In genomic region chr5:69032009-69032408, GRCh38 we compare ENCODE assay signal across 20 cellular contexts.
DNase-seq lines count a peak whose midpoint lies in the region; ATAC-seq and TF ChIP-seq lines count a peak whose summit lies in the region.
"Had no signal": no experiment of that assay in that cellular context is flagged by ENCODE, and none has a peak within 500 bp of the region (broad histone marks: within the 10 kb centered on the region; RNA-seq: fewer than 3 reads in every experiment).

No MANE protein-coding gene starts in this region.

- H3K9me3 Mint-ChIP-seq in WTC11: no peaks in the 10 kb centered on the region
- H3K9me3 Mint-ChIP-seq: activated naive CD8-positive, alpha-beta T cell treated with anti-CD3 and anti-CD28 coated beads, Interleukin-2, amount 50 U/mL, for 24 hours; CD8-positive, alpha-beta memory T cell; central memory CD8-positive, alpha-beta T cell; natural killer cell treated with Interleukin-12 subunit alpha and Interleukin-12 subunit beta and Interleukin-15 and Interleukin-18, amount 100 ng/mL, for 72 hours; stimulated activated naive CD8-positive, alpha-beta T cell treated with anti-CD3 and anti-CD28 coated beads, Interleukin-15, Interleukin-2, amounts not matched to agents 100 ng/mL and 50 ng/mL, for 24 hours had no signal

- no peaks in the 10 kb centered on the region for H4K20me1 ChIP-seq in SK-N-SH (ENCODE audit: insufficient read depth)
- no peaks in the 10 kb centered on the region for H4K20me1 ChIP-seq in Karpas-422 (ENCODE audit: insufficient read depth, low read depth, low read length)

- no peak overlapping the region for H3K4me3 Mint-ChIP-seq in WTC11
- H3K4me3 Mint-ChIP-seq: activated naive CD8-positive, alpha-beta T cell treated with anti-CD3 and anti-CD28 coated beads, Interleukin-2, amount 50 U/mL, for 24 hours; CD8-positive, alpha-beta memory T cell; central memory CD8-positive, alpha-beta T cell; natural killer cell treated with Interleukin-12 subunit alpha and Interleukin-12 subunit beta and Interleukin-15 and Interleukin-18, amount 100 ng/mL, for 72 hours; stimulated activated naive CD8-positive, alpha-beta T cell treated with anti-CD3 and anti-CD28 coated beads, Interleukin-15, Interleukin-2, amounts not matched to agents 100 ng/mL and 50 ng/mL, for 24 hours had no signal

- no peaks in the 10 kb centered on the region for H3K79me2 ChIP-seq in SK-N-SH (ENCODE audit: insufficient read depth)
- no peaks in the 10 kb centered on the region for H3K79me2 ChIP-seq in Karpas-422 (ENCODE audit: low read length)

- POLR2A ChIA-PET in SK-N-SH (lab: Yijun Ruan, JAX) (no interaction called here), WTC11 (lab: Charles Lee) (no interaction called here)

- DNase-seq in SK-N-SH (no peak), Karpas-422 (peak; percentile 48), WTC11 (ENCODE audit: low spot score) (no peak), iPS-NIHi7 (ENCODE audit: extremely low spot score) (peak; percentile 27), pons (ENCODE audit: low spot score) (no peak), SHP77 treated with DMSO at 0.1 percent for 48 hours (lab: John Stamatoyannopoulos, UW) (no peak), germinal center (ENCODE audit: low spot score) (no peak)
- DNase-seq: ACHN; activated CD4-positive, alpha-beta T cell treated with anti-CD3 and anti-CD28 coated beads, Interleukin-2, amount 50 U/mL, for 1 hour; activated naive CD8-positive, alpha-beta T cell treated with anti-CD3 and anti-CD28 coated beads, Interleukin-2, amount 50 U/mL, for 24 hours; activated T-cell treated with anti-CD3 and anti-CD28 coated beads, Interleukin-2, amount 50 U/mL, for 48 hours; CD8-positive, alpha-beta memory T cell; SIG-M5; T-helper 9 cell; uterus had no signal

- ATAC-seq in SK-N-SH treated with all-trans-retinoic acid at 6 μM for 48 hours: peak; percentile 65
- peak; percentile 81 for ATAC-seq in WTC11
- ATAC-seq: activated naive CD8-positive, alpha-beta T cell treated with anti-CD3 and anti-CD28 coated beads, Interleukin-2, amount 50 U/mL, for 24 hours; gastroesophageal sphincter had no signal

- no peaks in the 10 kb centered on the region for H3K9me2 ChIP-seq in SK-N-SH
- no peaks in the 10 kb centered on the region for H3K9me2 ChIP-seq in Karpas-422 (replicated peaks; ENCODE audit: insufficient read depth, low read length)

- no peak for TF ChIP-seq EP300 in SK-N-SH (IDR thresholded peaks at IDR 0.05; ENCODE audit: borderline replicate concordance in 1 of 2, low read depth in 1 of 2, low read length in 1 of 2)

- H3K27me3 ChIP-seq in SK-N-SH (ENCODE audit: insufficient read depth): no peaks in the 10 kb centered on the region; the same call in 1 of the 2 replicates
- H3K27me3 ChIP-seq in Karpas-422 (ENCODE audit: low read length): no peaks in the 10 kb centered on the region
- H3K27me3 ChIP-seq: gastroesophageal sphincter, uterus had no signal

- H3K36me3 ChIP-seq in SK-N-SH (replicated peaks in 1 of 2; ENCODE audit: control insufficient read depth in 1 of 2, insufficient read depth in 2 of 2, low read length in 1 of 2): no peaks in the 10 kb centered on the region
- H3K36me3 ChIP-seq in Karpas-422 (ENCODE audit: insufficient read depth, low read length): no peaks in the 10 kb centered on the region
- H3K36me3 ChIP-seq: gastroesophageal sphincter, uterus had no signal

- no peaks in the 10 kb centered on the region for H3K4me1 Mint-ChIP-seq in WTC11
- H3K4me1 Mint-ChIP-seq: activated naive CD8-positive, alpha-beta T cell treated with anti-CD3 and anti-CD28 coated beads, Interleukin-2, amount 50 U/mL, for 24 hours; CD8-positive, alpha-beta memory T cell; central memory CD8-positive, alpha-beta T cell had no signal

- no peak overlapping the region for H3K9ac ChIP-seq in SK-N-SH
- no peak overlapping the region for H3K9ac ChIP-seq in Karpas-422 (ENCODE audit: low read length)

- TF ChIP-seq CTCF in SK-N-SH (IDR thresholded peaks at IDR 0.05) (no peak), WTC11 (IDR thresholded peaks at IDR 0.05) (no peak)

- TF ChIP-seq RAD21 in SK-N-SH (IDR thresholded peaks at IDR 0.05; ENCODE audit: low read length): no peak

- no peaks in the 10 kb centered on the region for H3K9me3 ChIP-seq in SK-N-SH
- H3K9me3 ChIP-seq in Karpas-422 (ENCODE audit: low read length): no peaks in the 10 kb centered on the region
- H3K9me3 ChIP-seq: gastroesophageal sphincter, uterus had no signal

- CTCF ChIA-PET in SK-N-SH (lab: Yijun Ruan, JAX): interaction anchor here (1.7 to 14.0 kb wide), 4 partner anchors 15 to 746 kb away, joined by 3 to 262 read pairs (median 11); partner anchors contain the start of gene SLC30A5
- CTCF ChIA-PET in WTC11 (lab: Charles Lee): interaction anchor here (0.6 to 1.8 kb wide), 6 partner anchors 8 to 694 kb away, joined by 3 to 11 read pairs (median 4); partner anchors contain the start of gene SLC30A5

- H3K27ac Mint-ChIP-seq in WTC11: no peak overlapping the region
- H3K27ac Mint-ChIP-seq: activated naive CD8-positive, alpha-beta T cell treated with anti-CD3 and anti-CD28 coated beads, Interleukin-2, amount 50 U/mL, for 24 hours; CD8-positive, alpha-beta memory T cell; natural killer cell treated with Interleukin-12 subunit alpha and Interleukin-12 subunit beta and Interleukin-15 and Interleukin-18, amount 100 ng/mL, for 72 hours; stimulated activated naive CD8-positive, alpha-beta T cell treated with anti-CD3 and anti-CD28 coated beads, Interleukin-15, Interleukin-2, amounts not matched to agents 100 ng/mL and 50 ng/mL, for 24 hours had no signal

- H2AFZ ChIP-seq in SK-N-SH (ENCODE audit: low read depth) (no peak overlapping the region), Karpas-422 (ENCODE audit: low read length) (no peak overlapping the region)

- H3K36me3 Mint-ChIP-seq in WTC11: no peaks in the 10 kb centered on the region
- H3K36me3 Mint-ChIP-seq: natural killer cell treated with Interleukin-12 subunit alpha and Interleukin-12 subunit beta and Interleukin-15 and Interleukin-18, amount 100 ng/mL, for 72 hours had no signal

- 76% methylated on average over 3 of the region's 3 CpGs for WGBS in SK-N-SH (ENCODE audit: low lambda C conversion rate)

- H3K27me3 Mint-ChIP-seq in WTC11 (ENCODE audit: low read depth): no peaks in the 10 kb centered on the region; the same call in 1 of the 2 replicates
- H3K27me3 Mint-ChIP-seq: activated naive CD8-positive, alpha-beta T cell treated with anti-CD3 and anti-CD28 coated beads, Interleukin-2, amount 50 U/mL, for 24 hours; central memory CD8-positive, alpha-beta T cell had no signal

- peak overlapping the region in 1 of 2 experiments; percentile 2; a peak in 1 of 4 replicates for H3K27ac ChIP-seq in SK-N-SH (ENCODE audit: low read depth in 2 of 2, low read length in 1 of 2)
- no peak overlapping the region for H3K27ac ChIP-seq in Karpas-422 (ENCODE audit: low read length)
- H3K27ac ChIP-seq: gastroesophageal sphincter, uterus had no signal

- H3K4me2 ChIP-seq in SK-N-SH: no peak overlapping the region
- H3K4me2 ChIP-seq in Karpas-422 (ENCODE audit: low read depth, low read length, poor library complexity, severe bottlenecking): no peak overlapping the region

- no peak overlapping the region for H3K4me3 ChIP-seq in SK-N-SH (ENCODE audit: low read depth in 2 of 2, low read length in 1 of 2)
- no peak overlapping the region for H3K4me3 ChIP-seq in Karpas-422 (ENCODE audit: low read length)
- H3K4me3 ChIP-seq: gastroesophageal sphincter, uterus had no signal

- H3K4me1 ChIP-seq in SK-N-SH (ENCODE audit: control insufficient read depth in 1 of 2, insufficient read depth in 2 of 2, low read depth in 1 of 2, low read length in 1 of 2) (peaks cover 0 to 23% of the 10 kb centered on the region in 2 experiments; a peak in 2 of 4 replicates), Karpas-422 (ENCODE audit: low read length) (peaks cover 11% of the 10 kb centered on the region)
- H3K4me1 ChIP-seq: gastroesophageal sphincter, uterus had no signal

- no peaks in the 10 kb centered on the region for H3F3A ChIP-seq in SK-N-SH (replicated peaks; ENCODE audit: insufficient read depth)

TF ChIP-seq in SK-N-SH treated with all-trans-retinoic acid at 6 μM for 48 hours, 23 proteins besides CTCF, POLR2A, EP300 and RAD21:
- no peak for TF ChIP-seq SNAI2 (CRISPR knock-in tag; IDR thresholded peaks at IDR 0.05)
- TF ChIP-seq BACH2 (CRISPR knock-in tag; IDR thresholded peaks at IDR 0.05; ENCODE audit: borderline replicate concordance): no peak
- no peak for TF ChIP-seq TCF4 (CRISPR knock-in tag; IDR thresholded peaks at IDR 0.05; ENCODE audit: borderline replicate concordance)
- TF ChIP-seq ZFP3 (CRISPR knock-in tag; IDR thresholded peaks at IDR 0.05): no peak
- no peak for TF ChIP-seq ISL1 (CRISPR knock-in tag; IDR thresholded peaks at IDR 0.05)
- TF ChIP-seq ESRRG (CRISPR knock-in tag; IDR thresholded peaks at IDR 0.05): no peak
- TF ChIP-seq ZC3H10 (CRISPR knock-in tag; IDR thresholded peaks at IDR 0.05): no peak
- no peak for TF ChIP-seq ZNF70 (CRISPR knock-in tag; IDR thresholded peaks at IDR 0.05)
- TF ChIP-seq RARB (CRISPR knock-in tag; IDR thresholded peaks at IDR 0.05): no peak

TF ChIP-seq in SK-N-SH, 30 proteins besides CTCF, POLR2A, EP300 and RAD21 (continues in another document):
- no peak for TF ChIP-seq PBX3 (IDR thresholded peaks at IDR 0.05)

TF ChIP-seq in WTC11, 78 proteins besides CTCF, POLR2A, EP300 and RAD21:
- TF ChIP-seq HMGA2 (CRISPR knock-in tag; IDR thresholded peaks at IDR 0.05) (no peak), ZNF317 (CRISPR knock-in tag; IDR thresholded peaks at IDR 0.05; ENCODE audit: borderline replicate concordance, low read depth) (peak; percentile 48; the same call in 1 of the 2 replicates)
TF ChIP-seq in WTC11: peak in this region for 1.

Comparison
In these comparisons a context has a peak if more than half of its experiments do, and no peak if none do; other contexts are left out.
1. DNase-seq: peak in Karpas-422 (single experiment) and iPS-NIHi7 (single experiment); none in SK-N-SH (single experiment), WTC11 (single experiment), pons (single experiment), SHP77 treated with DMSO at 0.1 percent for 48 hours (single experiment) and germinal center (single experiment).